ENCODE assay signal across 1 cellular context in the genomic region with DNA sequence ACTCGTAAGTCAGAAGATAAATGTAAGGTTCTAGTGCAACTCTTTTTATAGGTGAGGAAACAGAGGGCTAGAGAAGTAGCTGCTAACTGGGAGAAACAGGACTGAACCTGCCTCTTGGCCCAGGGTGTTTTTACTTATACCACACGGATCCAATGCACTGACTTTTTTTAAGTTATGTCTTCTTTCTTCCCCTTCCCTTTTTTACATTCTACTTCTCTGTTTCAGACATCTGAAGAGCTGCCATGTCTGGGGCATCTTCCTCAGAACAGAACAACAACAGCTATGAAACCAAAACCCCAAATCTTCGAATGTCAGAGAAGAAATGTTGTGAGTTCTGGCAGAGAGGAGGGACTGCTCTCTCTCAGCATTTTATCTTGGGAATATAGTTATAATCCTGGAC.
TF ChIP-seq lines count a peak whose summit lies in the region.

No MANE protein-coding gene starts in this region.

TF ChIP-seq in GM23338, 12 proteins besides CTCF, POLR2A, EP300 and RAD21:
- TF ChIP-seq ZNF114 (CRISPR knock-in tag; IDR thresholded peaks at IDR 0.05) (no peak), JUNB (IDR thresholded peaks at IDR 0.05; ENCODE audit: unreplicated experiment) (no peak), ZNF331 (CRISPR knock-in tag; IDR thresholded peaks at IDR 0.05; ENCODE audit: low read depth) (no peak), EZH2 (IDR thresholded peaks at IDR 0.05; ENCODE audit: low read depth, unreplicated experiment) (no peak)
TF ChIP-seq in GM23338: peak in this region for 0.
